ENCODE assay signal across 13 cellular contexts in the genomic region with DNA sequence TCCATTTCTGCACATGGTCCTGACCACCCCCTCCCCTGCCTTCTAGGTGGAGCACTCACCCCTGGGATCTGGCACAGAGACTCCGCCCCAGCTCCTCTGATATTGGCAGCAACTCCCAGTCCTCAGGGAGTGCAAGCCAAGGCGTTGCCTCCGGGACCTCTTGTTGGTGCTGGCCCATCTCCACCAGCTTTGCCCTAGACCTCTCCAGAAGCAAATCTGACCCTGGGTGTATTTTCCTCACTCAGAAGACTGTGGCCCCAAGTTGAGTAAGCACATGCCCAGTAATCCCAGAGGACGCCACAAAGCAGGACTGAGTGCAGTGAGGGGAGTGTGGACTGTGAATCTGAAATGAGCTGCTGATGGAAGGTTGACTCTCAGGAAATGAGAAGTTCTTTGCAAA.
DNase-seq lines count a peak whose midpoint lies in the region; ATAC-seq and TF ChIP-seq lines count a peak whose summit lies in the region.
"Had no signal": no experiment of that assay in that cellular context is flagged by ENCODE, and none has a peak within 500 bp of the region (broad histone marks: within the 10 kb centered on the region; RNA-seq: fewer than 3 reads in every experiment).

No MANE protein-coding gene starts in this region.

- H3K9me2 ChIP-seq in GM23248 (ENCODE audit: insufficient read depth), result no peaks in the 10 kb centered on the region

- 29 to 38% methylated on average over 4 of the region's 4 CpGs for WGBS in GM23248 (ENCODE audit: low coverage in 1 of 2, low lambda C conversion rate in 2 of 2, missing lambda C conversion rate in 2 of 2), 2 experiments
- WGBS in tibial nerve, 2 donors, result 74 to 84% methylated on average over 3 to 4 of the region's 4 CpGs

- TF ChIP-seq POLR2A in tibial nerve (IDR thresholded peaks at IDR 0.05), result no peak

- no peaks in the 10 kb centered on the region for H3K79me2 ChIP-seq in GM23248 (ENCODE audit: insufficient read depth)

- no peaks in the 10 kb centered on the region for H3F3A ChIP-seq in GM23248 (ENCODE audit: insufficient read depth)

- H3K4me2 ChIP-seq in GM23248 (ENCODE audit: unreplicated experiment), result no peak overlapping the region

- no peak for ATAC-seq in HG02884 (IDR thresholded peaks at IDR 0.05; ENCODE audit: unreplicated experiment)
- ATAC-seq: HepG2 had no signal

- peak; percentile 45 for DNase-seq in GM23248
- peak; percentile 65 for DNase-seq in MG63
- peak; percentile 35 for DNase-seq in fibroblast of peridontal ligament (ENCODE audit: extremely low read depth)
- DNase-seq in stromal cell of bone marrow (ENCODE audit: low read depth), result peak; percentile 73
- no peak for DNase-seq in tibial nerve (ENCODE audit: low spot score in 2 of 2)
- DNase-seq in DMS114 treated with DMSO at 0.1 percent for 48 hours (lab: John Stamatoyannopoulos, UW; ENCODE audit: unreplicated experiment), result no peak
- DNase-seq: CD4-positive, alpha-beta memory T cell; DMS79; NCI-H1930; NCI-H446; NK-92 treated with Interleukin-12 subunit alpha and Interleukin-12 subunit beta, amount 100 ng/mL, for 24 hours had no signal

- H2AFZ ChIP-seq in GM23248, result peak overlapping the region; percentile 34

- TF ChIP-seq CTCF in tibial nerve (IDR thresholded peaks at IDR 0.05), result no peak

- no peak overlapping the region for H3K27ac ChIP-seq in GM23248
- no peak overlapping the region for H3K27ac ChIP-seq in tibial nerve

- TF ChIP-seq EP300 in tibial nerve (IDR thresholded peaks at IDR 0.05), result no peak

- H4K20me1 ChIP-seq in GM23248 (ENCODE audit: insufficient read depth), result no peaks in the 10 kb centered on the region

- in situ Hi-C loops in GM23248 (cut with MboI), result no loop called here

- H3K4me3 ChIP-seq in GM23248 (no peak overlapping the region), MG63 (no peak overlapping the region), tibial nerve (no peak overlapping the region)

- H3K9me3 ChIP-seq in GM23248 (ENCODE audit: low read depth) (no peaks in the 10 kb centered on the region), MG63 (no peaks in the 10 kb centered on the region), tibial nerve (no peaks in the 10 kb centered on the region)

- H3K27me3 ChIP-seq in GM23248 (replicated peaks; ENCODE audit: insufficient read depth), result no peaks in the 10 kb centered on the region
- H3K27me3 ChIP-seq in MG63, result no peaks in the 10 kb centered on the region
- H3K27me3 ChIP-seq in tibial nerve, result no peaks in the 10 kb centered on the region

- H3K36me3 ChIP-seq in GM23248 (ENCODE audit: low read depth) (no peaks in the 10 kb centered on the region), MG63 (no peaks in the 10 kb centered on the region), tibial nerve (no peaks in the 10 kb centered on the region)

- H3K9ac ChIP-seq in GM23248, result no peak overlapping the region

- peaks cover 15% of the 10 kb centered on the region for H3K4me1 ChIP-seq in GM23248 (ENCODE audit: insufficient read depth)
- peaks cover 0 to 6% (median 0%) of the 10 kb centered on the region in 4 donors for H3K4me1 ChIP-seq in tibial nerve

Comparison
In these comparisons a context has a peak if more than half of its experiments do, and no peak if none do; other contexts are left out.
1. DNase-seq: peak in GM23248 (single experiment), MG63 (single experiment), fibroblast of peridontal ligament (single experiment) and stromal cell of bone marrow (single experiment); none in tibial nerve (0 of 2) and DMS114 treated with DMSO at 0.1 percent for 48 hours (single experiment).